1 cellular context compared by ENCODE assay signal in genomic region chr16:77211880-77212735, GRCh38.
A peak's percentile ranks its signal among the peaks of the same experiment; 100 is the strongest.
TF ChIP-seq lines count a peak whose summit lies in the region.

No MANE protein-coding gene starts in this region.

TF ChIP-seq in GM23338, 12 proteins besides CTCF, POLR2A, EP300 and RAD21 (continued from another document):
- no peak for TF ChIP-seq ZNF462 (CRISPR knock-in tag; IDR thresholded peaks at IDR 0.05)
- TF ChIP-seq POLR2AphosphoS5 (IDR thresholded peaks at IDR 0.05; ENCODE audit: low read depth): peak; percentile 83
- TF ChIP-seq ZNF114 (CRISPR knock-in tag; IDR thresholded peaks at IDR 0.05): no peak
TF ChIP-seq in GM23338: peak in this region for 2.
